9 cellular contexts compared by ENCODE assay signal in the genomic region with DNA sequence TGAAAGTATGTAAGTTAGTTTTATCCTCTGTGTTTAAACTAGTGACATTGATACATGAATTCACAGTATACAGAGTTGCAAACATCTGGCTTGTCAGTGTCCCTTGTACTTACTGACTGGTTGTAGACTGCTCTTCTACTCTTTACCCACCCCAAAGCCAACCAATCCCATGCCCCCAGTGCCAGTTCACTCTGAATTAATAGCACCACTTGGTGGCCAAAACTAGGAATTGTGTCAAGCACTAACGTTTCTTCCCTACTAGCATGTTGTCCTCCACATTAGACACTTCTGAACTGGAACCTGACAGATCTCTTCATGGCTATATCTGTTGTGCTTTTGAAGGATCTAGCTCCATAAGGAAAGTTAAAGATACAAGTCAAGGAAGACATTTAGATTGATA. TPM values are rescaled to one million over a fixed set of nuclear protein-coding genes. Genes with fewer than 3 reads are reported as not detected.
A peak's percentile ranks its signal among the peaks of the same experiment; 100 is the strongest.
DNase-seq lines count a peak whose midpoint lies in the region; ATAC-seq, FAIRE-seq and TF ChIP-seq lines count a peak whose summit lies in the region.
"Had no signal": no experiment of that assay in that cellular context is flagged by ENCODE, and none has a peak within 500 bp of the region (broad histone marks: within the 10 kb centered on the region; RNA-seq: fewer than 3 reads in every experiment).

No MANE protein-coding gene starts in this region.

- no peaks in the 10 kb centered on the region for H4K20me1 ChIP-seq in SK-N-SH (ENCODE audit: insufficient read depth)
- H4K20me1 ChIP-seq in keratinocyte (ENCODE audit: control insufficient read depth, extremely low read depth, insufficient read depth, low read length): no peaks in the 10 kb centered on the region

- H3K27me3 Mint-ChIP-seq in nephron progenitor cell (ENCODE audit: low read depth, poor library complexity): no peaks in the 10 kb centered on the region
- H3K27me3 Mint-ChIP-seq: activated B cell treated with CpG ODN at 0.5 μM for 24 hours had no signal

- H3K9me2 ChIP-seq in SK-N-SH: no peaks in the 10 kb centered on the region

- H3K9me3 ChIP-seq in SK-N-SH: no peaks in the 10 kb centered on the region
- no peaks in the 10 kb centered on the region for H3K9me3 ChIP-seq in keratinocyte (ENCODE audit: control insufficient read depth, low read depth, low read length)

- H3K79me2 ChIP-seq in SK-N-SH (ENCODE audit: insufficient read depth): no peaks in the 10 kb centered on the region
- H3K79me2 ChIP-seq in keratinocyte (ENCODE audit: control insufficient read depth, insufficient read depth, low read length): no peaks in the 10 kb centered on the region

- peak; percentile 54 for ATAC-seq in HG03159 (IDR thresholded peaks at IDR 0.05; ENCODE audit: unreplicated experiment)

- H2AFZ ChIP-seq in SK-N-SH (ENCODE audit: low read depth) (no peak overlapping the region), keratinocyte (ENCODE audit: control insufficient read depth, low read length) (no peak overlapping the region)

- peak; percentile 80 for FAIRE-seq in G401.6 (lab: Jason Lieb, UNC)
- FAIRE-seq in keratinocyte (lab: Jason Lieb, UNC): no peak

- DNase-seq in SK-N-SH (peak; percentile 41), keratinocyte (ENCODE audit: low read depth, low spot score) (no peak), nephron progenitor cell (no peak), NCI-H128 (lab: John Stamatoyannopoulos, UW; ENCODE audit: unreplicated experiment) (no peak), cerebellar nuclear complex (lab: John Stamatoyannopoulos, UW) (no peak)
- DNase-seq in stimulated activated CD4-positive, alpha-beta T cell treated with anti-CD3 and anti-CD28 coated beads, Interleukin-2, amount 100 ng/mL, for 48 hours: no peak
- DNase-seq: activated B cell treated with CpG ODN at 0.5 μM for 24 hours had no signal

- no peaks in the 10 kb centered on the region for H3K27me3 ChIP-seq in SK-N-SH (ENCODE audit: insufficient read depth)
- no peaks in the 10 kb centered on the region for H3K27me3 ChIP-seq in keratinocyte (ENCODE audit: control insufficient read depth, extremely low read depth, insufficient read depth, low read length)

- H3K36me3 ChIP-seq in SK-N-SH (replicated peaks in 1 of 2; ENCODE audit: control insufficient read depth in 1 of 2, insufficient read depth in 2 of 2, low read length in 1 of 2) (peaks cover 0 to 6% of the 10 kb centered on the region in 2 experiments), keratinocyte (ENCODE audit: control insufficient read depth in 2 of 2, extremely low read depth in 1 of 2, insufficient read depth in 2 of 2, low read length in 2 of 2) (peaks cover 3% of the 10 kb centered on the region in 2 experiments)

- H3K36me3 Mint-ChIP-seq in nephron progenitor cell (ENCODE audit: low read depth): peaks cover 5% of the 10 kb centered on the region

- dilution Hi-C loops in keratinocyte (cut with MboI; ENCODE audit: extremely low pct_ligation_motif_present, low sequenced_read_pairs): no loop called here

- no peak for TF ChIP-seq EP300 in SK-N-SH (IDR thresholded peaks at IDR 0.05; ENCODE audit: borderline replicate concordance in 1 of 2, low read depth in 1 of 2, low read length in 1 of 2)

- no peak overlapping the region for H3K4me3 Mint-ChIP-seq in nephron progenitor cell
- H3K4me3 Mint-ChIP-seq: activated B cell treated with CpG ODN at 0.5 μM for 24 hours had no signal

- H3K9me1 ChIP-seq in keratinocyte (ENCODE audit: control insufficient read depth, extremely low read depth, insufficient read depth, low read length): no peaks in the 10 kb centered on the region

- WGBS in SK-N-SH (ENCODE audit: low lambda C conversion rate): 0% methylated on average over 1 of the region's 1 CpG

- H3K4me2 ChIP-seq in SK-N-SH: no peak overlapping the region
- no peak overlapping the region for H3K4me2 ChIP-seq in keratinocyte (ENCODE audit: control insufficient read depth, extremely low read depth, insufficient read depth, low read depth, low read length)

- H3K9me3 Mint-ChIP-seq in nephron progenitor cell: no peaks in the 10 kb centered on the region
- H3K9me3 Mint-ChIP-seq: activated B cell treated with CpG ODN at 0.5 μM for 24 hours had no signal

- CTCF ChIA-PET in SK-N-SH (lab: Yijun Ruan, JAX): interaction anchor here (0.6 to 1.4 kb wide), 5 partner anchors 10 to 566 kb away, joined by 3 to 5 read pairs (median 3); no protein-coding TSS in a partner anchor

- H3K9ac ChIP-seq in SK-N-SH (no peak overlapping the region), keratinocyte (ENCODE audit: control insufficient read depth, extremely low read depth, insufficient read depth, low read length) (no peak overlapping the region)

- H3K27ac ChIP-seq in SK-N-SH (ENCODE audit: low read depth in 2 of 2, low read length in 1 of 2) (no peak overlapping the region), keratinocyte (ENCODE audit: control insufficient read depth, insufficient read depth, low read length) (no peak overlapping the region)

- H3K4me1 ChIP-seq in SK-N-SH (ENCODE audit: control insufficient read depth in 1 of 2, insufficient read depth in 2 of 2, low read depth in 1 of 2, low read length in 1 of 2) (no peaks in the 10 kb centered on the region), keratinocyte (ENCODE audit: control insufficient read depth, extremely low read depth, insufficient read depth, low read length) (no peaks in the 10 kb centered on the region)

- TF ChIP-seq CTCF in SK-N-SH (IDR thresholded peaks at IDR 0.05): peak; percentile 60
- TF ChIP-seq CTCF in keratinocyte (optimal IDR thresholded peaks at IDR 0.05 in 1 of 3, IDR thresholded peaks at IDR 0.05 in 1 of 3, conservative IDR thresholded peaks at IDR 0.05 in 1 of 3; ENCODE audit: extremely low read depth in 1 of 3, insufficient read depth in 2 of 3, low read length in 3 of 3): peak in 2 of 3 experiments; percentile 54 to 60
- no peak for TF ChIP-seq CTCF in nephron progenitor cell (IDR thresholded peaks at IDR 0.05)

- H3F3A ChIP-seq in SK-N-SH (replicated peaks; ENCODE audit: insufficient read depth): peaks cover 3% of the 10 kb centered on the region

- no peak overlapping the region for H3K27ac Mint-ChIP-seq in nephron progenitor cell
- H3K27ac Mint-ChIP-seq: activated B cell treated with CpG ODN at 0.5 μM for 24 hours had no signal

- H3K4me1 Mint-ChIP-seq in nephron progenitor cell: no peaks in the 10 kb centered on the region
- H3K4me1 Mint-ChIP-seq: activated B cell treated with CpG ODN at 0.5 μM for 24 hours had no signal

- POLR2A ChIA-PET in SK-N-SH (lab: Yijun Ruan, JAX): no interaction called here

- peak; percentile 66 for TF ChIP-seq RAD21 in SK-N-SH (IDR thresholded peaks at IDR 0.05; ENCODE audit: low read length)

- no peak overlapping the region for H3K4me3 ChIP-seq in SK-N-SH (ENCODE audit: low read depth in 2 of 2, low read length in 1 of 2)
- no peak overlapping the region for H3K4me3 ChIP-seq in keratinocyte (ENCODE audit: control insufficient read depth in 2 of 3, extremely low read depth in 1 of 3, insufficient read depth in 2 of 3, low read depth in 1 of 3, low read length in 3 of 3)

TF ChIP-seq in SK-N-SH, 30 proteins besides CTCF, POLR2A, EP300 and RAD21:
- TF ChIP-seq SMC3 (IDR thresholded peaks at IDR 0.05; ENCODE audit: low read depth, low read length) (peak; percentile 48), ELF1 (IDR thresholded peaks at IDR 0.05) (no peak), EZH2phosphoT487 (IDR thresholded peaks at IDR 0.05; ENCODE audit: borderline replicate concordance, low read depth) (no peak)
- TF ChIP-seq, protein P1, sequence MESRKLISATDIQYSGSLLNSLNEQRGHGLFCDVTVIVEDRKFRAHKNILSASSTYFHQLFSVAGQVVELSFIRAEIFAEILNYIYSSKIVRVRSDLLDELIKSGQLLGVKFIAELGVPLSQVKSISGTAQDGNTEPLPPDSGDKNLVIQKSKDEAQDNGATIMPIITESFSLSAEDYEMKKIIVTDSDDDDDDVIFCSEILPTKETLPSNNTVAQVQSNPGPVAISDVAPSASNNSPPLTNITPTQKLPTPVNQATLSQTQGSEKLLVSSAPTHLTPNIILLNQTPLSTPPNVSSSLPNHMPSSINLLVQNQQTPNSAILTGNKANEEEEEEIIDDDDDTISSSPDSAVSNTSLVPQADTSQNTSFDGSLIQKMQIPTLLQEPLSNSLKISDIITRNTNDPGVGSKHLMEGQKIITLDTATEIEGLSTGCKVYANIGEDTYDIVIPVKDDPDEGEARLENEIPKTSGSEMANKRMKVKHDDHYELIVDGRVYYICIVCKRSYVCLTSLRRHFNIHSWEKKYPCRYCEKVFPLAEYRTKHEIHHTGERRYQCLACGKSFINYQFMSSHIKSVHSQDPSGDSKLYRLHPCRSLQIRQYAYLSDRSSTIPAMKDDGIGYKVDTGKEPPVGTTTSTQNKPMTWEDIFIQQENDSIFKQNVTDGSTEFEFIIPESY (IDR thresholded peaks at IDR 0.05; ENCODE audit: borderline replicate concordance, low read depth): no peak
- TF ChIP-seq, protein P2, sequence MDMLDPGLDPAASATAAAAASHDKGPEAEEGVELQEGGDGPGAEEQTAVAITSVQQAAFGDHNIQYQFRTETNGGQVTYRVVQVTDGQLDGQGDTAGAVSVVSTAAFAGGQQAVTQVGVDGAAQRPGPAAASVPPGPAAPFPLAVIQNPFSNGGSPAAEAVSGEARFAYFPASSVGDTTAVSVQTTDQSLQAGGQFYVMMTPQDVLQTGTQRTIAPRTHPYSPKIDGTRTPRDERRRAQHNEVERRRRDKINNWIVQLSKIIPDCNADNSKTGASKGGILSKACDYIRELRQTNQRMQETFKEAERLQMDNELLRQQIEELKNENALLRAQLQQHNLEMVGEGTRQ (IDR thresholded peaks at IDR 0.05; ENCODE audit: borderline replicate concordance, low read depth, low read length): no peak

RNA-seq across cellular contexts. Expression of a gene that starts 27.2 kb away (rescaled TPM):
- polyA plus RNA-seq in SK-N-SH (2012; rRNA removed): 0.15 and 0.20 TPM in 2 replicates
- 0.12 and 0.13 TPM in 2 replicates for polyA plus RNA-seq in SK-N-SH (2012; cell fraction: cytosol; rRNA removed)
- polyA plus RNA-seq in SK-N-SH (2012; cell fraction: nucleus; rRNA removed): 0.86 and 0.95 TPM in 2 replicates
- polyA plus RNA-seq in keratinocyte: 0.22 to 0.54 TPM (median 0.28 TPM) in 3 replicates
- polyA plus RNA-seq in keratinocyte (2011; ENCODE audit: low read depth): 0.55 TPM
- polyA plus RNA-seq in keratinocyte (2011; cell fraction: cytosol; rRNA removed): 0.26 and 0.35 TPM in 2 replicates
- 2.1 and 3.3 TPM in 2 replicates for polyA plus RNA-seq in keratinocyte (2011; cell fraction: nucleus; rRNA removed)
- polyA plus RNA-seq in keratinocyte (2012; ENCODE audit: low replicate concordance): 2.6 and 3.1 TPM in 2 replicates
- 0.10 to 1.0 TPM (median 0.20 TPM) in 3 replicates for polyA minus RNA-seq in keratinocyte
- polyA minus RNA-seq in keratinocyte (2011; cell fraction: cytosol; rRNA and poly(A)+ RNA removed): 1.2 TPM
- polyA minus RNA-seq in keratinocyte (2011; cell fraction: nucleus; rRNA and poly(A)+ RNA removed): 2.5 and 3.1 TPM in 2 replicates
